ENCODE assay signal across 1 cellular context in genomic region chr9:133383438-133383837, GRCh38.
TF ChIP-seq lines count a peak whose summit lies in the region.

No MANE protein-coding gene starts in this region.

TF ChIP-seq in HEK293, 187 proteins besides CTCF, POLR2A, EP300 and RAD21 (continued from another document):
- no peak for TF ChIP-seq ZNF704 (tag by site-specific recombination; IDR thresholded peaks at IDR 0.05)
- no peak for TF ChIP-seq ZBTB20 (tag by site-specific recombination; IDR thresholded peaks at IDR 0.05)
- TF ChIP-seq ZNF549 (tag by site-specific recombination; IDR thresholded peaks at IDR 0.05), result no peak
- TF ChIP-seq ZNF175 (tag by site-specific recombination; IDR thresholded peaks at IDR 0.05), result peak; percentile 92; the same call in 1 of the 2 replicates
- TF ChIP-seq KLF16 (tag by site-specific recombination; IDR thresholded peaks at IDR 0.05), result no peak
- no peak for TF ChIP-seq ZBTB6 (tag by site-specific recombination; IDR thresholded peaks at IDR 0.05)
- TF ChIP-seq ZNF473 (tag by site-specific recombination; IDR thresholded peaks at IDR 0.05), result peak; percentile 79; the same call in 1 of the 2 replicates
- peak; percentile 61; the same call in 1 of the 2 replicates for TF ChIP-seq ZNF112 (tag by site-specific recombination; IDR thresholded peaks at IDR 0.05)
- TF ChIP-seq, protein P1, sequence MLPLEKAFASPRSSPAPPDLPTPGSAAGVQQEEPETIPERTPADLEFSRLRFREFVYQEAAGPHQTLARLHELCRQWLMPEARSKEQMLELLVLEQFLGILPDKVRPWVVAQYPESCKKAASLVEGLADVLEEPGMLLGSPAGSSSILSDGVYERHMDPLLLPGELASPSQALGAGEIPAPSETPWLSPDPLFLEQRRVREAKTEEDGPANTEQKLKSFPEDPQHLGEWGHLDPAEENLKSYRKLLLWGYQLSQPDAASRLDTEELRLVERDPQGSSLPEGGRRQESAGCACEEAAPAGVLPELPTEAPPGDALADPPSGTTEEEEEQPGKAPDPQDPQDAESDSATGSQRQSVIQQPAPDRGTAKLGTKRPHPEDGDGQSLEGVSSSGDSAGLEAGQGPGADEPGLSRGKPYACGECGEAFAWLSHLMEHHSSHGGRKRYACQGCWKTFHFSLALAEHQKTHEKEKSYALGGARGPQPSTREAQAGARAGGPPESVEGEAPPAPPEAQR (tag by site-specific recombination; IDR thresholded peaks at IDR 0.05), result no peak
